Comparison of ENCODE assay signal across 8 cellular contexts in the genomic region with DNA sequence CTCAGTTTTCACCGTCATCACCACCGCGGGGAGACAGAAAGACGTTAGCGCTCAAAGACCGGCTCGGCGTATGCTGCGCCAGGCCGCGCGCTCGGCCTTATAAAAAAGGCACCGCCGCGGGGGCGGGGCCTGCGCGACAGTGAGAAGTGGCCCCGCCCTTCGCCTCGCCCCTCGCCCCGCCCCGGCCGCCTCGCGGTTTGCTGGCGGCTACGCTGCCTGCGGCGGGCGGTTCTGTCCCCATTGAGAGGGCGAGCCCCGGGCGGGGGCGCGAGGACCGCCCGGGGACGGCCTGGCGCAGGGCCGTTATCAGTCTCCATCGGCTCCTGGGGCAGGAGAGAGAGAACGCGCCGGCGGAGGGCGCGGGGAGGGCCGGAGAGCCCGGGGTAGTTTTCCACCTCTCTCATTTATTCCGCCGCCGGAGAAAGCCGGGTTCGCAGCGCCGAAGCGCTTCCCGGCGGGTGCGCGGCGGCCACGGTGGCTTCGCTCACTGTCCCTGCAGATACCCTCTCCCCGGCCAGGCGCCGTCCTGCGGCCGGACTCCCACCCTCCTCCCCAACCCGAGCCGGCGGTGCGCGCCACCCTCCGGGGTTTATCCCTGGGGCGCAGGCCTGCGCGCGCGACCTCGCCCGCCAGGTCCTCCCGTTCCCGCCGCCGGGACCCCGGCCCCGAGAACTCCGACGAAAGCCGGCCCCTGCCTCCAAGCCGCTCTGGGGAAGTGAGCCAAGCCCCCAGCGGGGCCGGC.
DNase-seq lines count a peak whose midpoint lies in the region; ATAC-seq and TF ChIP-seq lines count a peak whose summit lies in the region.

No MANE protein-coding gene starts in this region.

- 0% methylated on average over 10 to 97 of the region's 97 CpGs for WGBS in endodermal cell (ENCODE audit: insufficient coverage in 1 of 2, insufficient read length in 1 of 2), 2 experiments

- peak overlapping the region; percentile 86 for H3K4me3 Mint-ChIP-seq in Caco-2 (ENCODE audit: unreplicated experiment)
- peak overlapping the region; percentile 68 for H3K4me3 Mint-ChIP-seq in endodermal cell

- peak overlapping the region; percentile 55 for H3K9ac ChIP-seq in endodermal cell (ENCODE audit: extremely low read depth, low read length, poor library complexity, severe bottlenecking)

- H3K36me3 ChIP-seq in Caco-2 (ENCODE audit: control insufficient read depth, insufficient read depth, low read length) = peaks cover 1% of the 10 kb centered on the region
- peaks cover 12% of the 10 kb centered on the region for H3K36me3 ChIP-seq in endodermal cell (ENCODE audit: control insufficient read depth, insufficient read depth, low read length)

- H3K27me3 ChIP-seq in Caco-2 (replicated peaks; ENCODE audit: control insufficient read depth, insufficient read depth, low read length) (no peaks in the 10 kb centered on the region), endodermal cell (ENCODE audit: control insufficient read depth, insufficient read depth, low read length, poor library complexity, severe bottlenecking) (peaks cover 27% of the 10 kb centered on the region)

- TF ChIP-seq CTCF in Caco-2 (IDR thresholded peaks at IDR 0.05; ENCODE audit: insufficient read depth in 1 of 2, low read depth in 1 of 2, low read length in 1 of 2, severe bottlenecking in 1 of 2, unreplicated experiment in 1 of 2) (no peak), endodermal cell (conservative IDR thresholded peaks at IDR 0.05) (no peak)

- no peaks in the 10 kb centered on the region for H3K4me1 Mint-ChIP-seq in Caco-2 (ENCODE audit: low read depth, unreplicated experiment)
- H3K4me1 Mint-ChIP-seq in endodermal cell = peaks cover 15% of the 10 kb centered on the region

- H3K27me3 Mint-ChIP-seq in Caco-2 (ENCODE audit: insufficient read depth, unreplicated experiment) (no peaks in the 10 kb centered on the region), endodermal cell (ENCODE audit: insufficient read depth) (peaks cover 25% of the 10 kb centered on the region)

- POLR2A ChIA-PET in Caco-2 (lab: Charles Lee) = no interaction called here

- DNase-seq in Caco-2 (peak; percentile 90 to 94), HT-29 (ENCODE audit: low spot score) (peak; percentile 94), NOMO-1 treated with dmso at 0.1 percent for 144 hours (lab: John Stamatoyannopoulos, UW; ENCODE audit: unreplicated experiment) (peak; percentile 81), endodermal cell (peak; percentile 96), midbrain (lab: John Stamatoyannopoulos, UW) (peak; percentile 99)
- peak; percentile 96 for DNase-seq in activated CD8-positive, alpha-beta memory T cell treated with anti-CD3 and anti-CD28 coated beads, Interleukin-2, amount 50 U/mL, for 4 hours
- peak; percentile 89 for DNase-seq in stimulated activated CD8-positive, alpha-beta memory T cell treated with anti-CD3 and anti-CD28 coated beads, Interleukin-15, amount 100 ng/mL, for 48 hours (ENCODE audit: low read depth in 2 of 2)

- peaks cover 11% of the 10 kb centered on the region for H3K4me1 ChIP-seq in Caco-2
- no peaks in the 10 kb centered on the region for H3K4me1 ChIP-seq in endodermal cell (ENCODE audit: control insufficient read depth, insufficient read depth, low read length)

- H3K27ac Mint-ChIP-seq in Caco-2 (ENCODE audit: unreplicated experiment) = peak overlapping the region; percentile 85
- H3K27ac Mint-ChIP-seq in endodermal cell = peak overlapping the region; percentile 91

- no peak overlapping the region for H3K27ac ChIP-seq in endodermal cell (ENCODE audit: low read depth, low read length)

- peak; percentile 74 for ATAC-seq in GM21360 (IDR thresholded peaks at IDR 0.05; ENCODE audit: unreplicated experiment)

- H3K9me3 ChIP-seq in Caco-2 = no peaks in the 10 kb centered on the region
- H3K9me3 ChIP-seq in endodermal cell (ENCODE audit: control insufficient read depth, low read length) = no peaks in the 10 kb centered on the region

- CTCF ChIA-PET in Caco-2 (lab: Charles Lee) = no interaction called here

- H3K36me3 Mint-ChIP-seq in Caco-2 (ENCODE audit: insufficient read depth, unreplicated experiment) (peaks cover 66% of the 10 kb centered on the region), endodermal cell (ENCODE audit: low read depth) (peaks cover 18% of the 10 kb centered on the region)

- intact Hi-C loops in Caco-2 (cut with micrococcal nuclease; ENCODE audit: unreplicated experiment) = loop anchor here (1.0 to 10.0 kb wide), 5 partner anchors 227 to 707 kb away; no protein-coding TSS in a partner anchor

- BruUV-seq in Caco-2 (replicated peaks; lab: Mats Ljungman, UMichigan) = TSS peak; percentile 60

- no peaks in the 10 kb centered on the region for H3K9me3 Mint-ChIP-seq in Caco-2 (ENCODE audit: unreplicated experiment)
- H3K9me3 Mint-ChIP-seq in endodermal cell = no peaks in the 10 kb centered on the region

- H3K4me3 ChIP-seq in Caco-2 (ENCODE audit: low read depth, low read length) (peak overlapping the region; percentile 56), endodermal cell (ENCODE audit: low read length) (peak overlapping the region; percentile 90)
